8 cellular contexts compared by ENCODE assay signal in genomic region chr16:57300387-57301125, GRCh38. TPM values are rescaled to one million over a fixed set of nuclear protein-coding genes. Genes with fewer than 3 reads are reported as not detected.
DNase-seq lines count a peak whose midpoint lies in the region; ATAC-seq lines count a peak whose summit lies in the region.

No MANE protein-coding gene starts in this region.

- ATAC-seq in HG02571 (IDR thresholded peaks at IDR 0.05; ENCODE audit: unreplicated experiment), result peak; percentile 86

- peaks cover 2% of the 10 kb centered on the region for H3K27me3 Mint-ChIP-seq in activated naive CD4-positive, alpha-beta T cell treated with anti-CD3 and anti-CD28 coated beads for 36 hours (ENCODE audit: low read depth)

- peaks cover 8% of the 10 kb centered on the region for H3K4me1 Mint-ChIP-seq in activated naive CD4-positive, alpha-beta T cell treated with anti-CD3 and anti-CD28 coated beads for 36 hours (ENCODE audit: low read depth)

- H2BK12ac ChIP-seq in neuronal stem cell (ENCODE audit: low read length), result peak overlapping the region; percentile 27

- H3K18ac ChIP-seq in neuronal stem cell (ENCODE audit: low read length), result peak overlapping the region; percentile 63

- peak overlapping the region; percentile 30 for H3K27ac ChIP-seq in SJSA1
- no peak overlapping the region for H3K27ac ChIP-seq in neuronal stem cell (replicated peaks; ENCODE audit: low read length)
- H3K27ac ChIP-seq in subcutaneous abdominal adipose tissue (ENCODE audit: low read depth, low read length), result peak overlapping the region; percentile 86

- no peak overlapping the region for H3K4ac ChIP-seq in neuronal stem cell (ENCODE audit: low read length)

- H3K4me3 Mint-ChIP-seq in activated naive CD4-positive, alpha-beta T cell treated with anti-CD3 and anti-CD28 coated beads for 36 hours, result no peak overlapping the region

- CTCF ChIA-PET in activated naive CD4-positive, alpha-beta T cell treated with anti-CD3 and anti-CD28 coated beads for 36 hours (lab: Charles Lee), result interaction anchor here (0.7 to 7.4 kb wide), 28 partner anchors 10 to 359 kb away, joined by 3 to 191 read pairs (median 4); partner anchors contain the start of genes CCL22, CPNE2 and POLR2C

- H3K9me3 ChIP-seq in SJSA1 (replicated peaks) (no peaks in the 10 kb centered on the region), neuronal stem cell (replicated peaks in 1 of 2; ENCODE audit: control insufficient read depth in 2 of 2, insufficient read depth in 1 of 2, low read depth in 1 of 2, low read length in 2 of 2) (no peaks in the 10 kb centered on the region), subcutaneous abdominal adipose tissue (ENCODE audit: control insufficient read depth in 5 of 5, low read length in 5 of 5) (no peaks in the 10 kb centered on the region)

- H4K8ac ChIP-seq in neuronal stem cell (ENCODE audit: low read depth, low read length), result no peak overlapping the region

- H3K27ac Mint-ChIP-seq in activated naive CD4-positive, alpha-beta T cell treated with anti-CD3 and anti-CD28 coated beads for 36 hours, result no peak overlapping the region

- no peak overlapping the region for H2BK5ac ChIP-seq in neuronal stem cell (ENCODE audit: low read length)

- H3K27me3 ChIP-seq in SJSA1 (replicated peaks), result no peaks in the 10 kb centered on the region
- H3K27me3 ChIP-seq in neuronal stem cell (ENCODE audit: control insufficient read depth in 3 of 3, insufficient read depth in 3 of 3, low read depth in 1 of 3, low read length in 3 of 3), result peaks cover 0 to 8% (median 0%) of the 10 kb centered on the region in 3 experiments
- peaks cover 0 to 4% (median 0%) of the 10 kb centered on the region in 5 donors for H3K27me3 ChIP-seq in subcutaneous abdominal adipose tissue (ENCODE audit: control insufficient read depth in 5 of 5, insufficient read depth in 4 of 5, low read length in 5 of 5)

- no peak overlapping the region for H2BK120ac ChIP-seq in neuronal stem cell (ENCODE audit: low read depth, low read length)

- H3K9ac ChIP-seq in neuronal stem cell (ENCODE audit: low read depth, low read length, poor library complexity) (no peak overlapping the region), subcutaneous abdominal adipose tissue (ENCODE audit: low read length in 5 of 5) (peak overlapping the region in 3 of 5 donors; percentile 48 to 82 (median 68))

- H3K36me3 Mint-ChIP-seq in activated naive CD4-positive, alpha-beta T cell treated with anti-CD3 and anti-CD28 coated beads for 36 hours (ENCODE audit: low read depth), result no peaks in the 10 kb centered on the region

- H3K14ac ChIP-seq in neuronal stem cell (ENCODE audit: low read length), result peak overlapping the region; percentile 49

- no peak overlapping the region for H2AK5ac ChIP-seq in neuronal stem cell (ENCODE audit: low read depth, low read length)

- H3K9me3 Mint-ChIP-seq in activated naive CD4-positive, alpha-beta T cell treated with anti-CD3 and anti-CD28 coated beads for 36 hours, result no peaks in the 10 kb centered on the region

- H3K79me1 ChIP-seq in neuronal stem cell (ENCODE audit: low read depth, low read length), result no peaks in the 10 kb centered on the region

- no peak overlapping the region for H4K91ac ChIP-seq in neuronal stem cell (ENCODE audit: low read depth, low read length, poor library complexity)

- H3K4me2 ChIP-seq in neuronal stem cell (ENCODE audit: insufficient read depth, low read length, poor library complexity, severe bottlenecking), result peak overlapping the region; percentile 55

- peak overlapping the region; percentile 60 for H2AFZ ChIP-seq in neuronal stem cell (ENCODE audit: low read length)

- H3K4me3 ChIP-seq in SJSA1 (peak overlapping the region; percentile 40), neuronal stem cell (ENCODE audit: low read length in 2 of 2) (peak overlapping the region; percentile 61 to 71), subcutaneous abdominal adipose tissue (ENCODE audit: low read depth in 1 of 5, low read length in 5 of 5) (peak overlapping the region; percentile 50 to 88 (median 70))

- peak overlapping the region; percentile 82 for H2BK15ac ChIP-seq in neuronal stem cell (ENCODE audit: low read length)

- H3K4me1 ChIP-seq in SJSA1 (replicated peaks) (peaks cover 28% of the 10 kb centered on the region), neuronal stem cell (ENCODE audit: control insufficient read depth in 2 of 2, insufficient read depth in 1 of 2, low read depth in 1 of 2, low read length in 2 of 2) (peaks cover 3 to 4% of the 10 kb centered on the region in 2 donors), subcutaneous abdominal adipose tissue (ENCODE audit: control insufficient read depth in 5 of 5, insufficient read depth in 5 of 5, low read length in 5 of 5) (peaks cover 23 to 50% (median 39%) of the 10 kb centered on the region in 5 donors)

- WGBS in neuronal stem cell (ENCODE audit: extremely low coverage in 2 of 2, insufficient read length in 2 of 2, insufficient replicate concordance in 1 of 2), 2 donors, result no CpG with 5 or more reads among the region's 36 CpGs

- intact Hi-C loops in activated naive CD4-positive, alpha-beta T cell treated with anti-CD3 and anti-CD28 coated beads for 36 hours (cut with micrococcal nuclease), result loop anchor here (1.0 to 2.0 kb wide), 16 partner anchors 16 to 829 kb away; partner anchors contain the start of genes CFAP20, CIAPIN1, COQ9 and KATNB1

- no peak overlapping the region for H3K23ac ChIP-seq in neuronal stem cell (ENCODE audit: low read depth, low read length, poor library complexity)

- no peaks in the 10 kb centered on the region for H3K36me3 ChIP-seq in SJSA1
- H3K36me3 ChIP-seq in neuronal stem cell (replicated peaks in 1 of 2; ENCODE audit: control insufficient read depth in 2 of 2, insufficient read depth in 2 of 2, low read length in 2 of 2), result no peaks in the 10 kb centered on the region
- no peaks in the 10 kb centered on the region for H3K36me3 ChIP-seq in subcutaneous abdominal adipose tissue (ENCODE audit: control insufficient read depth in 5 of 5, insufficient read depth in 5 of 5, low read length in 5 of 5)

- DNase-seq in GM04504 (ENCODE audit: low read depth) (peak; percentile 97), NAMALWA (ENCODE audit: low spot score) (peak; percentile 100), SJSA1 (ENCODE audit: low read depth in 1 of 2, low spot score in 2 of 2) (peak; percentile 98 to 99), germinal center (ENCODE audit: low spot score) (peak; percentile 97), neuronal stem cell (ENCODE audit: low spot score) (peak; percentile 100)
- peak; percentile 100 for DNase-seq in activated naive CD4-positive, alpha-beta T cell treated with anti-CD3 and anti-CD28 coated beads for 36 hours

RNA-seq across cellular contexts. Expression of gene PLLP, which starts 16.1 kb away (rescaled TPM):
- not detected in 2 replicates for total RNA-seq in SJSA1 (2014; rRNA removed; shearing (Covaris generic))
- total RNA-seq in activated naive CD4-positive, alpha-beta T cell treated with anti-CD3 and anti-CD28 coated beads for 36 hours, result under 1 TPM; 0.25 to 0.41 TPM
- 3.6 TPM for polyA plus RNA-seq in neuronal stem cell (2013, experiment 1 of 2)
- 3.4 TPM for polyA plus RNA-seq in neuronal stem cell (2013, experiment 2 of 2)

RNA-seq across cellular contexts. Expression of gene ARL2BP, which starts 55.5 kb away (rescaled TPM):
- total RNA-seq in SJSA1 (2014; rRNA removed; shearing (Covaris generic)), result 115 and 118 TPM in 2 replicates
- 10 to 100 TPM; 11.0 to 11.2 TPM for total RNA-seq in activated naive CD4-positive, alpha-beta T cell treated with anti-CD3 and anti-CD28 coated beads for 36 hours
- polyA plus RNA-seq in neuronal stem cell (2013, experiment 1 of 2), result 43.3 TPM
- 45.1 TPM for polyA plus RNA-seq in neuronal stem cell (2013, experiment 2 of 2)

RNA-seq across cellular contexts. Expression of gene CCL22, which starts 58.0 kb away (rescaled TPM):
- total RNA-seq in SJSA1 (2014; rRNA removed; shearing (Covaris generic)), result not detected in 2 replicates
- total RNA-seq in activated naive CD4-positive, alpha-beta T cell treated with anti-CD3 and anti-CD28 coated beads for 36 hours, result 1 to 10 TPM in 1 of 2 experiments, under 1 TPM in 1; 0.72 to 1.0 TPM
- not detected for polyA plus RNA-seq in neuronal stem cell (2013, experiment 1 of 2)
- not detected for polyA plus RNA-seq in neuronal stem cell (2013, experiment 2 of 2)
